Comparison of ENCODE assay signal across 8 cellular contexts in the genomic region with DNA sequence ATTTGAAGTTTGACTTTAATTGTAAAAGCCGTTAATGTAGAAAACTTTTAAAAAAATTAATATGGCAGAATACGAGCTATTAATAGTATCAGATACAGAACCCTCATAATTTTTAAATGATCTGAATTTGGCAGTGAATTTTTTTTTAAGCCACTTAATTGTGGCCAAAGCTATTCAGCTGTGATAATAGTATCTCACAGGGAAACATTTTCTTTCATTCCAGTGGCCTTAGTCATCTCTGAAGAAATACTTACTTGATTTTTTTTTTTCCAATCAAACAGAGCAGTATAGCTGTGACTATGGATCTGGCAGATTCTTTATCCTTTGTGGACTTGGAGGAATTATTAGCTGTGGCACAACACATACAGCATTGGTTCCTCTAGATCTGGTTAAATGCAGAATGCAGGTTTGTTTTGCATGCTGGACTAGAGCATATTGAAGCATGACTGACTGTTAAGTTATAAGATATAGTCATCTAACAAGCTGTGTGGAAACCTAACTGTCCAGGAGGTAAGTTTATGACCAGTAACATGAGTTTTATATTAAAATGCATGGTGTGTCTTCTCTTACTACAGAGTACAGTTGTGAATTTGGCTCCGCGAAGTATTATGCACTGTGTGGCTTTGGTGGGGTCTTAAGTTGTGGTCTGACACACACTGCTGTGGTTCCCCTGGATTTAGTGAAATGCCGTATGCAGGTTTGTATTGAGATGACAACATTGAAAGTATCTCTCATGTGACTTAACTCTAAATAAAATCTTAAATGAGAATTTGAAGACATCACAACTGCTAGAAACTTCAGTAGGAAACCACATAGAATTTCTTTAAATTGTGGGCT. TPM values are rescaled to one million over a fixed set of nuclear protein-coding genes. Genes with fewer than 3 reads are reported as not detected.
DNase-seq lines count a peak whose midpoint lies in the region; ATAC-seq and TF ChIP-seq lines count a peak whose summit lies in the region.

No MANE protein-coding gene starts in this region.

- CTCF ChIA-PET in activated CD4-positive, alpha-beta T cell treated with anti-CD3 and anti-CD28 coated beads, Interleukin-2, amount 10 ng/mL, durations not matched to agents 7 days and 5 days (lab: Charles Lee) = interaction anchor here (0.9 to 2.2 kb wide), 7 partner anchors 9 to 56 kb away, joined by 3 to 9 read pairs (median 4); no protein-coding TSS in a partner anchor
- CTCF ChIA-PET in WTC11 (lab: Charles Lee) = interaction anchor here (2.4 to 2.5 kb wide), 2 partner anchors 23 to 28 kb away, joined by 5 to 20 read pairs; no protein-coding TSS in a partner anchor

- H3K9me3 Mint-ChIP-seq in activated CD4-positive, alpha-beta T cell treated with anti-CD3 and anti-CD28 coated beads, Interleukin-2, amount 10 ng/mL, durations not matched to agents 7 days and 5 days = no peaks in the 10 kb centered on the region
- no peaks in the 10 kb centered on the region for H3K9me3 Mint-ChIP-seq in WTC11

- DNase-seq in activated CD4-positive, alpha-beta T cell treated with anti-CD3 and anti-CD28 coated beads, Interleukin-2, amount 10 ng/mL, durations not matched to agents 7 days and 5 days = peak; percentile 27
- no peak for DNase-seq in activated CD4-positive, alpha-beta T cell treated with anti-CD3 and anti-CD28 coated beads, Interleukin-2, amount 50 U/mL, for 4 hours
- no peak for DNase-seq in WTC11 (ENCODE audit: low spot score)
- DNase-seq in foreskin melanocyte = peak; percentile 68
- DNase-seq in NAMALWA (ENCODE audit: low spot score) = no peak
- DNase-seq in NCI-H2029 (lab: John Stamatoyannopoulos, UW) = no peak

- peak overlapping the region; percentile 84 for H3K4me3 Mint-ChIP-seq in activated CD4-positive, alpha-beta T cell treated with anti-CD3 and anti-CD28 coated beads, Interleukin-2, amount 10 ng/mL, durations not matched to agents 7 days and 5 days
- peak overlapping the region; percentile 98 for H3K4me3 Mint-ChIP-seq in WTC11

- no peak for ATAC-seq in WTC11
- ATAC-seq in GM21619 (IDR thresholded peaks at IDR 0.05; ENCODE audit: unreplicated experiment) = no peak

- peak overlapping the region; percentile 96 for H3K27ac Mint-ChIP-seq in activated CD4-positive, alpha-beta T cell treated with anti-CD3 and anti-CD28 coated beads, Interleukin-2, amount 10 ng/mL, durations not matched to agents 7 days and 5 days
- peak overlapping the region; percentile 99 for H3K27ac Mint-ChIP-seq in WTC11

- peak overlapping the region in 10 of 21 experiments; percentile 91 to 100 (median 99) for H3K27ac ChIP-seq in skin epidermis

- TF ChIP-seq CTCF in WTC11 (IDR thresholded peaks at IDR 0.05) = no peak

- POLR2A ChIA-PET in activated CD4-positive, alpha-beta T cell treated with anti-CD3 and anti-CD28 coated beads, Interleukin-2, amount 10 ng/mL, durations not matched to agents 7 days and 5 days (lab: Charles Lee) = no interaction called here
- POLR2A ChIA-PET in WTC11 (lab: Charles Lee) = no interaction called here

- peaks cover 50% of the 10 kb centered on the region for H3K36me3 Mint-ChIP-seq in activated CD4-positive, alpha-beta T cell treated with anti-CD3 and anti-CD28 coated beads, Interleukin-2, amount 10 ng/mL, durations not matched to agents 7 days and 5 days (ENCODE audit: low read depth)
- peaks cover 61% of the 10 kb centered on the region for H3K36me3 Mint-ChIP-seq in WTC11

- H3K4me1 Mint-ChIP-seq in activated CD4-positive, alpha-beta T cell treated with anti-CD3 and anti-CD28 coated beads, Interleukin-2, amount 10 ng/mL, durations not matched to agents 7 days and 5 days = peaks cover 38% of the 10 kb centered on the region
- peaks cover 22% of the 10 kb centered on the region for H3K4me1 Mint-ChIP-seq in WTC11

- peak overlapping the region; percentile 60 to 99 (median 93) for H3K4me3 ChIP-seq in skin epidermis

- no peaks in the 10 kb centered on the region for H3K27me3 Mint-ChIP-seq in activated CD4-positive, alpha-beta T cell treated with anti-CD3 and anti-CD28 coated beads, Interleukin-2, amount 10 ng/mL, durations not matched to agents 7 days and 5 days
- no peaks in the 10 kb centered on the region for H3K27me3 Mint-ChIP-seq in WTC11 (ENCODE audit: low read depth)

TF ChIP-seq in WTC11, 78 proteins besides CTCF, POLR2A, EP300 and RAD21 (continues in another document):
- TF ChIP-seq CREM (CRISPR knock-in tag; IDR thresholded peaks at IDR 0.05) (no peak), MYBL2 (CRISPR knock-in tag; IDR thresholded peaks at IDR 0.05) (no peak), ZNF232 (CRISPR knock-in tag; IDR thresholded peaks at IDR 0.05) (no peak), NFYB (CRISPR knock-in tag; conservative IDR thresholded peaks at IDR 0.05; ENCODE audit: low read depth) (no peak), OVOL2 (CRISPR knock-in tag; IDR thresholded peaks at IDR 0.05; ENCODE audit: borderline replicate concordance) (no peak), SMAD3 (CRISPR knock-in tag; IDR thresholded peaks at IDR 0.05; ENCODE audit: borderline replicate concordance) (no peak), FOXJ3 (CRISPR knock-in tag; IDR thresholded peaks at IDR 0.05; ENCODE audit: borderline replicate concordance) (no peak)
- TF ChIP-seq, protein P1, sequence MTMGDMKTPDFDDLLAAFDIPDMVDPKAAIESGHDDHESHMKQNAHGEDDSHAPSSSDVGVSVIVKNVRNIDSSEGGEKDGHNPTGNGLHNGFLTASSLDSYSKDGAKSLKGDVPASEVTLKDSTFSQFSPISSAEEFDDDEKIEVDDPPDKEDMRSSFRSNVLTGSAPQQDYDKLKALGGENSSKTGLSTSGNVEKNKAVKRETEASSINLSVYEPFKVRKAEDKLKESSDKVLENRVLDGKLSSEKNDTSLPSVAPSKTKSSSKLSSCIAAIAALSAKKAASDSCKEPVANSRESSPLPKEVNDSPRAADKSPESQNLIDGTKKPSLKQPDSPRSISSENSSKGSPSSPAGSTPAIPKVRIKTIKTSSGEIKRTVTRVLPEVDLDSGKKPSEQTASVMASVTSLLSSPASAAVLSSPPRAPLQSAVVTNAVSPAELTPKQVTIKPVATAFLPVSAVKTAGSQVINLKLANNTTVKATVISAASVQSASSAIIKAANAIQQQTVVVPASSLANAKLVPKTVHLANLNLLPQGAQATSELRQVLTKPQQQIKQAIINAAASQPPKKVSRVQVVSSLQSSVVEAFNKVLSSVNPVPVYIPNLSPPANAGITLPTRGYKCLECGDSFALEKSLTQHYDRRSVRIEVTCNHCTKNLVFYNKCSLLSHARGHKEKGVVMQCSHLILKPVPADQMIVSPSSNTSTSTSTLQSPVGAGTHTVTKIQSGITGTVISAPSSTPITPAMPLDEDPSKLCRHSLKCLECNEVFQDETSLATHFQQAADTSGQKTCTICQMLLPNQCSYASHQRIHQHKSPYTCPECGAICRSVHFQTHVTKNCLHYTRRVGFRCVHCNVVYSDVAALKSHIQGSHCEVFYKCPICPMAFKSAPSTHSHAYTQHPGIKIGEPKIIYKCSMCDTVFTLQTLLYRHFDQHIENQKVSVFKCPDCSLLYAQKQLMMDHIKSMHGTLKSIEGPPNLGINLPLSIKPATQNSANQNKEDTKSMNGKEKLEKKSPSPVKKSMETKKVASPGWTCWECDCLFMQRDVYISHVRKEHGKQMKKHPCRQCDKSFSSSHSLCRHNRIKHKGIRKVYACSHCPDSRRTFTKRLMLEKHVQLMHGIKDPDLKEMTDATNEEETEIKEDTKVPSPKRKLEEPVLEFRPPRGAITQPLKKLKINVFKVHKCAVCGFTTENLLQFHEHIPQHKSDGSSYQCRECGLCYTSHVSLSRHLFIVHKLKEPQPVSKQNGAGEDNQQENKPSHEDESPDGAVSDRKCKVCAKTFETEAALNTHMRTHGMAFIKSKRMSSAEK (CRISPR knock-in tag; IDR thresholded peaks at IDR 0.05; ENCODE audit: borderline replicate concordance) = no peak
- TF ChIP-seq, protein P2, sequence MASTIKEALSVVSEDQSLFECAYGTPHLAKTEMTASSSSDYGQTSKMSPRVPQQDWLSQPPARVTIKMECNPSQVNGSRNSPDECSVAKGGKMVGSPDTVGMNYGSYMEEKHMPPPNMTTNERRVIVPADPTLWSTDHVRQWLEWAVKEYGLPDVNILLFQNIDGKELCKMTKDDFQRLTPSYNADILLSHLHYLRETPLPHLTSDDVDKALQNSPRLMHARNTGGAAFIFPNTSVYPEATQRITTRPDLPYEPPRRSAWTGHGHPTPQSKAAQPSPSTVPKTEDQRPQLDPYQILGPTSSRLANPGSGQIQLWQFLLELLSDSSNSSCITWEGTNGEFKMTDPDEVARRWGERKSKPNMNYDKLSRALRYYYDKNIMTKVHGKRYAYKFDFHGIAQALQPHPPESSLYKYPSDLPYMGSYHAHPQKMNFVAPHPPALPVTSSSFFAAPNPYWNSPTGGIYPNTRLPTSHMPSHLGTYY (CRISPR knock-in tag; IDR thresholded peaks at IDR 0.05) = no peak
- TF ChIP-seq, protein P3, sequence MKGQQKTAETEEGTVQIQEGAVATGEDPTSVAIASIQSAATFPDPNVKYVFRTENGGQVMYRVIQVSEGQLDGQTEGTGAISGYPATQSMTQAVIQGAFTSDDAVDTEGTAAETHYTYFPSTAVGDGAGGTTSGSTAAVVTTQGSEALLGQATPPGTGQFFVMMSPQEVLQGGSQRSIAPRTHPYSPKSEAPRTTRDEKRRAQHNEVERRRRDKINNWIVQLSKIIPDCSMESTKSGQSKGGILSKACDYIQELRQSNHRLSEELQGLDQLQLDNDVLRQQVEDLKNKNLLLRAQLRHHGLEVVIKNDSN (CRISPR knock-in tag; IDR thresholded peaks at IDR 0.05) = no peak
- TF ChIP-seq, protein P4, sequence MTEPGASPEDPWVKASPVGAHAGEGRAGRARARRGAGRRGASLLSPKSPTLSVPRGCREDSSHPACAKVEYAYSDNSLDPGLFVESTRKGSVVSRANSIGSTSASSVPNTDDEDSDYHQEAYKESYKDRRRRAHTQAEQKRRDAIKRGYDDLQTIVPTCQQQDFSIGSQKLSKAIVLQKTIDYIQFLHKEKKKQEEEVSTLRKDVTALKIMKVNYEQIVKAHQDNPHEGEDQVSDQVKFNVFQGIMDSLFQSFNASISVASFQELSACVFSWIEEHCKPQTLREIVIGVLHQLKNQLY (CRISPR knock-in tag; IDR thresholded peaks at IDR 0.05) = no peak

RNA-seq across cellular contexts. Expression of a gene that starts 1.9 kb away (rescaled TPM):
- total RNA-seq in activated CD4-positive, alpha-beta T cell treated with anti-CD3 and anti-CD28 coated beads, Interleukin-2, amount 10 ng/mL, durations not matched to agents 7 days and 5 days = 100 to 1,000 TPM; 333 to 355 TPM
- total RNA-seq in WTC11 (2021) = 716 to 733 TPM (median 726 TPM) in 3 replicates

RNA-seq across cellular contexts. Expression of a gene that starts 49.2 kb away (rescaled TPM):
- total RNA-seq in activated CD4-positive, alpha-beta T cell treated with anti-CD3 and anti-CD28 coated beads, Interleukin-2, amount 10 ng/mL, durations not matched to agents 7 days and 5 days = 10 to 100 TPM; 18.4 to 18.8 TPM
- total RNA-seq in WTC11 (2021) = 15.5 to 17.3 TPM (median 17.0 TPM) in 3 replicates

RNA-seq across cellular contexts. Expression of a gene that starts 49.7 kb away (rescaled TPM):
- total RNA-seq in activated CD4-positive, alpha-beta T cell treated with anti-CD3 and anti-CD28 coated beads, Interleukin-2, amount 10 ng/mL, durations not matched to agents 7 days and 5 days = 10 to 100 TPM; 28.3 to 31.5 TPM
- total RNA-seq in WTC11 (2021) = 18.4 to 20.6 TPM (median 19.3 TPM) in 3 replicates

Comparison
In these comparisons a context has a peak if more than half of its experiments do, and no peak if none do; other contexts are left out.
1. DNase-seq: peak in activated CD4-positive, alpha-beta T cell treated with anti-CD3 and anti-CD28 coated beads, Interleukin-2, amount 10 ng/mL, durations not matched to agents 7 days and 5 days (single experiment) and foreskin melanocyte (single experiment); none in activated CD4-positive, alpha-beta T cell treated with anti-CD3 and anti-CD28 coated beads, Interleukin-2, amount 50 U/mL, for 4 hours (0 of 2), WTC11 (single experiment), NAMALWA (single experiment) and NCI-H2029 (single experiment).